Comparison of ENCODE assay signal across 9 cellular contexts in the genomic region with DNA sequence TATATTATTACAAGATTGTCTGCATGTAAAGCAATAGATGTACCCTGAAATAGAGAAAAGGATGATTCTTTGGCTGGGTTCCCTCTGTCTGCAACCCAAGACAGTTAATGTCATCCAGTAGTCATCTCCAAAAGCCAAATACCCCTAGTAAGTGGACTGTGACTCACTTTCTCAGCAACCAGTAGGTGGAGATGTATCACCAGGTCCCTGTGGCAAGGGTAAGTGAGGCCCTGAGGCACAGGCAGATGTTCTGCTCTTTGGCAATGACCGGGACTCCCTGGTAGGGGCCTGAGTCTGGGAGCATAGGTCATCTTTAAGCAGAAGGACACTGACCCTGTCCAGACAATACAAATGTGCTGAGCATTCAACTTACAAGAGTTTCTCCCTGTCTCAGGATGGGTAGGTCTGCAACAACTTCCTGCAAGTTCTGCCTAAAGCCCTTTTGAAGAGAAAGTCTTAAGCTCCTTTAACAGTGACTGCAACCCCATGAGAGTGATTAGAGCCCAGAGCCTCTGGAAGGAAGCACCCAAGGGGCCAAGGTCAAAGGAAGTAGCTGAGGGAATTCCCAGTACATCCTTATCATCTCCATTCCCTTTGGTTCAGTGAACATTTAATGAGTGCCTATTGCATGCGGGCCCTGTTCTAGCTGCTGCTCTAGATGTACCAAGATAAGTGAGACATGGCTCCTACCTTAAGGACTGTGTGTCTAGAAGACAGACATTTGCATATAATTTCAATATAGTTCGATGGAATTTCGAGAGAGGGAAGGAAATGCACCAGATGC. TPM values are rescaled to one million over a fixed set of nuclear protein-coding genes. Genes with fewer than 3 reads are reported as not detected.
A peak's percentile ranks its signal among the peaks of the same experiment; 100 is the strongest.
DNase-seq lines count a peak whose midpoint lies in the region; ATAC-seq and TF ChIP-seq lines count a peak whose summit lies in the region.
"Had no signal": no experiment of that assay in that cellular context is flagged by ENCODE, and none has a peak within 500 bp of the region (broad histone marks: within the 10 kb centered on the region; RNA-seq: fewer than 3 reads in every experiment).

No MANE protein-coding gene starts in this region.

- TF ChIP-seq CTCF in Panc1 (IDR thresholded peaks at IDR 0.05): peak; percentile 27
- no peak for TF ChIP-seq CTCF in uterus (IDR thresholded peaks at IDR 0.05)

- no peak overlapping the region for H3K27ac ChIP-seq in Panc1 (ENCODE audit: low read length)
- no peak overlapping the region for H3K27ac ChIP-seq in uterus

- no peaks in the 10 kb centered on the region for H3K9me3 Mint-ChIP-seq in stimulated activated effector memory CD8-positive, alpha-beta T cell treated with anti-CD3 and anti-CD28 coated beads, Interleukin-12 subunit alpha, Interleukin-12 subunit beta, amount 100 ng/mL, for 72 hours

- H3K4me3 Mint-ChIP-seq in stimulated activated effector memory CD8-positive, alpha-beta T cell treated with anti-CD3 and anti-CD28 coated beads, Interleukin-12 subunit alpha, Interleukin-12 subunit beta, amount 100 ng/mL, for 72 hours: no peak overlapping the region

- no peak for TF ChIP-seq POLR2A in uterus (IDR thresholded peaks at IDR 0.05)

- no peaks in the 10 kb centered on the region for H3K27me3 ChIP-seq in Panc1 (ENCODE audit: control insufficient read depth, insufficient read depth, low read length)
- no peaks in the 10 kb centered on the region for H3K27me3 ChIP-seq in uterus

- H3K9me3 ChIP-seq in Panc1 (ENCODE audit: control insufficient read depth, insufficient read depth, low read depth, low read length): no peaks in the 10 kb centered on the region
- no peaks in the 10 kb centered on the region for H3K9me3 ChIP-seq in uterus

- no peak for DNase-seq in activated CD4-positive, CD25-positive, alpha-beta regulatory T cell treated with anti-CD3 and anti-CD28 coated beads, Interleukin-2, amount 50 U/mL, for 72 hours
- DNase-seq in Panc1 (ENCODE audit: low read depth, low spot score) (no peak), fibroblast of the conjunctiva (ENCODE audit: low read depth) (peak; percentile 32), uterus (no peak), NCI-H1417 treated with DMSO at 0.1 percent for 48 hours (lab: John Stamatoyannopoulos, UW) (no peak)
- no peak for DNase-seq in stimulated activated effector memory CD8-positive, alpha-beta T cell treated with anti-CD3 and anti-CD28 coated beads, Interleukin-12 subunit alpha, Interleukin-12 subunit beta, amount 100 ng/mL, for 72 hours (ENCODE audit: low spot score in 2 of 2)
- DNase-seq: NCI-H1048 had no signal

- intact Hi-C loops in Panc1 (cut with micrococcal nuclease; ENCODE audit: unreplicated experiment): no loop called here
- intact Hi-C loops in uterus (cut with DNase I; ENCODE audit: low total_unique reads): no loop called here

- CTCF ChIA-PET in Panc1 (lab: Charles Lee): no interaction called here

- no peaks in the 10 kb centered on the region for H3K36me3 Mint-ChIP-seq in stimulated activated effector memory CD8-positive, alpha-beta T cell treated with anti-CD3 and anti-CD28 coated beads, Interleukin-12 subunit alpha, Interleukin-12 subunit beta, amount 100 ng/mL, for 72 hours

- POLR2A ChIA-PET in Panc1 (lab: Charles Lee): no interaction called here

- H3K4me3 ChIP-seq in Panc1 (ENCODE audit: low read depth in 2 of 2, low read length in 2 of 2) (no peak overlapping the region), uterus (no peak overlapping the region)

- no peaks in the 10 kb centered on the region for H3K4me1 ChIP-seq in Panc1 (ENCODE audit: control insufficient read depth, insufficient read depth, low read length)
- H3K4me1 ChIP-seq in uterus: no peaks in the 10 kb centered on the region

- in situ Hi-C loops in Panc1 (cut with HindIII; ENCODE audit: low pct_unique_long_range_greater_than_20kb, low sequenced_read_pairs): no loop called here

- no peaks in the 10 kb centered on the region for H3K36me3 ChIP-seq in Panc1 (ENCODE audit: control insufficient read depth, insufficient read depth, low read length)
- no peaks in the 10 kb centered on the region for H3K36me3 ChIP-seq in uterus

- H3K4me1 Mint-ChIP-seq in stimulated activated effector memory CD8-positive, alpha-beta T cell treated with anti-CD3 and anti-CD28 coated beads, Interleukin-12 subunit alpha, Interleukin-12 subunit beta, amount 100 ng/mL, for 72 hours: no peaks in the 10 kb centered on the region

- peak; percentile 48 to 53 for ATAC-seq in activated CD4-positive, CD25-positive, alpha-beta regulatory T cell treated with anti-CD3 and anti-CD28 coated beads, Interleukin-2, amount 50 U/mL, for 24 hours
- ATAC-seq in Panc1 (no peak), GM21723 (IDR thresholded peaks at IDR 0.05; ENCODE audit: unreplicated experiment) (no peak)
- peak; percentile 84 for ATAC-seq in stimulated activated effector memory CD8-positive, alpha-beta T cell treated with anti-CD3 and anti-CD28 coated beads, Interleukin-12 subunit alpha, Interleukin-12 subunit beta, amount 100 ng/mL, for 72 hours

- H3K27ac Mint-ChIP-seq in stimulated activated effector memory CD8-positive, alpha-beta T cell treated with anti-CD3 and anti-CD28 coated beads, Interleukin-12 subunit alpha, Interleukin-12 subunit beta, amount 100 ng/mL, for 72 hours: no peak overlapping the region

- no TSS peak for BruUV-seq in Panc1 (replicated peaks; lab: Mats Ljungman, UMichigan)

RNA-seq across cellular contexts. Expression of a gene that starts 31.9 kb away (rescaled TPM):
- total RNA-seq in Panc1 (2021; ENCODE audit: unreplicated experiment): 6.0 TPM
- polyA plus RNA-seq in Panc1 (2012; ENCODE audit: insufficient read length): 6.6 TPM
- 100 to 1,000 TPM; 104 to 246 (median 155) TPM for total RNA-seq in uterus

Comparison
In these comparisons a context has a peak if more than half of its experiments do, and no peak if none do; other contexts are left out.
1. ATAC-seq: peak in activated CD4-positive, CD25-positive, alpha-beta regulatory T cell treated with anti-CD3 and anti-CD28 coated beads, Interleukin-2, amount 50 U/mL, for 24 hours (2 of 2) and stimulated activated effector memory CD8-positive, alpha-beta T cell treated with anti-CD3 and anti-CD28 coated beads, Interleukin-12 subunit alpha, Interleukin-12 subunit beta, amount 100 ng/mL, for 72 hours (single experiment); none in Panc1 (single experiment) and GM21723 (single experiment).
2. RNA of a gene that starts 31.9 kb away (total RNA-seq): 104 to 246 TPM in uterus; 6.0 TPM in Panc1 (single experiment); every median in the first group is over 10 times any median in the second.